In the genomic region with DNA sequence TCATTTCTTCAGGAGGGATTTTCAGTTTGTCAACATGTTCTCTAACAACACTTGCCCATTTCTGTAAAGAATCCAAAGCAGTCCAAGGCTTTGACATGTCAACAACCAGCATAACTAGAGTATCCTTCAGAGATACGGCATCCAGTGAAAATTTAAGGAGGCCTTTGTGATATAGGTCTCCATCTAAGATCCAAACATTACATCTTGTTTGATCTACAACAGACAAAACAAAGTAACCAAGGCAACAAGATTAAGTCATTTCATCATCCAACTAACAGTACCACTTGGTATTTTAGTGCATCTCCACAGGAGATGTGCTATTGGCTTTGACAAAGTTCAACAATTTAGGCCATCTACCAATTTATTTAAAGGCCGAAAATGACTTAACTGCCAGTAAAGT, we compare ENCODE assay signal across 1 cellular context.
TF ChIP-seq lines count a peak whose summit lies in the region.

No MANE protein-coding gene starts in this region.

TF ChIP-seq in K562, 482 proteins besides CTCF, POLR2A, EP300 and RAD21:
- TF ChIP-seq ATF3 (IDR thresholded peaks at IDR 0.05) (0 out of 2 replicates have a peak, but pooled peaks have one; percentile 10), ATF3 (CRISPR knock-in tag; conservative IDR thresholded peaks at IDR 0.05) (no peak), TAF1 (IDR thresholded peaks at IDR 0.05; ENCODE audit: control insufficient read depth, extremely low read depth, insufficient read depth, low read length, severe bottlenecking) (no peak), HNRNPUL1 (IDR thresholded peaks at IDR 0.05; ENCODE audit: low read length) (no peak), FOXM1 (IDR thresholded peaks at IDR 0.05; ENCODE audit: low read depth) (no peak), FOXM1 (CRISPR knock-in tag; IDR thresholded peaks at IDR 0.05; ENCODE audit: low read depth) (no peak), MAFF (IDR thresholded peaks at IDR 0.05; ENCODE audit: low read length) (no peak), SREBF2 (CRISPR knock-in tag; IDR thresholded peaks at IDR 0.05) (no peak), ZNF24 (IDR thresholded peaks at IDR 0.05) (no peak), ZNF253 (CRISPR knock-in tag; conservative IDR thresholded peaks at IDR 0.05) (no peak), RFX1 (IDR thresholded peaks at IDR 0.05) (peak; percentile 57), HNRNPL (IDR thresholded peaks at IDR 0.05; ENCODE audit: low read depth, low read length) (no peak), RBM39 (optimal IDR thresholded peaks at IDR 0.05; ENCODE audit: low read depth, low read length) (no peak), SMARCE1 (IDR thresholded peaks at IDR 0.05) (no peak), RNF2 (IDR thresholded peaks at IDR 0.05) (no peak), ZNF75A (CRISPR knock-in tag; IDR thresholded peaks at IDR 0.05) (no peak), ZSCAN32 (CRISPR knock-in tag; IDR thresholded peaks at IDR 0.05) (no peak), SPI1 (IDR thresholded peaks at IDR 0.05; ENCODE audit: borderline replicate concordance, low read depth, low read length) (no peak), ZNF41 (CRISPR knock-in tag; conservative IDR thresholded peaks at IDR 0.05) (no peak), E2F6 (IDR thresholded peaks at IDR 0.05; ENCODE audit: borderline replicate concordance in 1 of 2, extremely low read depth in 1 of 2, insufficient read depth in 1 of 2, insufficient read length in 1 of 2, low read depth in 1 of 2, low read length in 1 of 2, poor library complexity in 1 of 2, severe bottlenecking in 1 of 2) (no peak), CEBPG (CRISPR knock-in tag; IDR thresholded peaks at IDR 0.05) (no peak), CEBPG (tag; conservative IDR thresholded peaks at IDR 0.05 in 1 of 2, IDR thresholded peaks at IDR 0.05 in 1 of 2) (peak in 1 of 2 experiments; percentile 66; a peak in 2 of 4 replicates)
- TF ChIP-seq, protein P1, sequence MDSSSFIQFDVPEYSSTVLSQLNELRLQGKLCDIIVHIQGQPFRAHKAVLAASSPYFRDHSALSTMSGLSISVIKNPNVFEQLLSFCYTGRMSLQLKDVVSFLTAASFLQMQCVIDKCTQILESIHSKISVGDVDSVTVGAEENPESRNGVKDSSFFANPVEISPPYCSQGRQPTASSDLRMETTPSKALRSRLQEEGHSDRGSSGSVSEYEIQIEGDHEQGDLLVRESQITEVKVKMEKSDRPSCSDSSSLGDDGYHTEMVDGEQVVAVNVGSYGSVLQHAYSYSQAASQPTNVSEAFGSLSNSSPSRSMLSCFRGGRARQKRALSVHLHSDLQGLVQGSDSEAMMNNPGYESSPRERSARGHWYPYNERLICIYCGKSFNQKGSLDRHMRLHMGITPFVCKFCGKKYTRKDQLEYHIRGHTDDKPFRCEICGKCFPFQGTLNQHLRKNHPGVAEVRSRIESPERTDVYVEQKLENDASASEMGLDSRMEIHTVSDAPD (CRISPR knock-in tag; IDR thresholded peaks at IDR 0.05) = no peak
